ENCODE assay signal across 8 cellular contexts in genomic region chr2:113889471-113890252, GRCh38. TPM values are rescaled to one million over a fixed set of nuclear protein-coding genes. Genes with fewer than 3 reads are reported as not detected.
A peak's percentile ranks its signal among the peaks of the same experiment; 100 is the strongest.
DNase-seq lines count a peak whose midpoint lies in the region; ATAC-seq, FAIRE-seq and TF ChIP-seq lines count a peak whose summit lies in the region.

Gene ACTR3, plus strand, starts transcription at chr2:113890089. Its CDS starts 191 bp downstream, at chr2:113890280.

- H3K27me3 ChIP-seq in adrenal gland (no peaks in the 10 kb centered on the region), trophoblast cell (ENCODE audit: insufficient read depth, low read length) (no peaks in the 10 kb centered on the region), transverse colon (no peaks in the 10 kb centered on the region)

- H3K9me3 ChIP-seq in adrenal gland (replicated peaks in 1 of 3) (no peaks in the 10 kb centered on the region), trophoblast cell (ENCODE audit: insufficient read depth, low read depth, low read length) (no peaks in the 10 kb centered on the region), transverse colon (no peaks in the 10 kb centered on the region)

- TF ChIP-seq CTCF in adrenal gland (IDR thresholded peaks at IDR 0.05) (no peak), transverse colon (IDR thresholded peaks at IDR 0.05) (no peak)

- no peak within 1 kb of the TSS for H2BK12ac ChIP-seq in trophoblast cell (ENCODE audit: low read length)

- TF ChIP-seq POLR2A in GM12892 (IDR thresholded peaks at IDR 0.05; ENCODE audit: low read depth, low read length) (peak; percentile 94), adrenal gland (IDR thresholded peaks at IDR 0.05) (peak; percentile 92 to 97), transverse colon (IDR thresholded peaks at IDR 0.05) (peak; percentile 90)

- DNase-seq in GM12892 (ENCODE audit: insufficient read length) = peak; percentile 65
- peak; percentile 99 for DNase-seq in NCI-H146 (lab: John Stamatoyannopoulos, UW)
- peak; percentile 96 to 99 (median 97) for DNase-seq in T-helper 1 cell
- DNase-seq in adrenal gland = peak; percentile 98 to 99 (median 98)
- DNase-seq in cardiac septum (ENCODE audit: low spot score) = peak; percentile 99
- DNase-seq in trophoblast cell = peak; percentile 99 to 100
- peak; percentile 99 for DNase-seq in transverse colon

- FAIRE-seq in GM12892 (lab: Jason Lieb, UNC) = peak; percentile 97

- peak within 1 kb of the TSS; percentile 96 for H3K18ac ChIP-seq in trophoblast cell (ENCODE audit: low read length)

- H2AK5ac ChIP-seq in trophoblast cell (ENCODE audit: low read length) = peak within 1 kb of the TSS; percentile 92

- H3K79me2 ChIP-seq in trophoblast cell (ENCODE audit: control insufficient read depth, insufficient read depth, low read length, poor library complexity) = peaks cover 11% of the 10 kb centered on the region

- peak within 1 kb of the TSS; percentile 92 for H4K8ac ChIP-seq in trophoblast cell (ENCODE audit: low read depth, low read length)

- peak within 1 kb of the TSS; percentile 95 for H3K4ac ChIP-seq in trophoblast cell (ENCODE audit: low read depth, low read length)

- H2AFZ ChIP-seq in trophoblast cell (ENCODE audit: insufficient read depth, low read length, poor library complexity) = peak within 1 kb of the TSS; percentile 68

- H4K12ac ChIP-seq in trophoblast cell (ENCODE audit: low read depth, low read length) = peak within 1 kb of the TSS; percentile 85

- H3K4me2 ChIP-seq in trophoblast cell (ENCODE audit: low read length) = peak within 1 kb of the TSS; percentile 84

- ATAC-seq in HG02852 (IDR thresholded peaks at IDR 0.05; ENCODE audit: unreplicated experiment) = peak; percentile 50

- peak within 1 kb of the TSS; percentile 92 for H2BK5ac ChIP-seq in trophoblast cell (ENCODE audit: low read depth, low read length, poor library complexity)

- peak within 1 kb of the TSS; percentile 80 to 97 (median 94) for H3K4me3 ChIP-seq in adrenal gland
- H3K4me3 ChIP-seq in trophoblast cell (ENCODE audit: low read depth, low read length) = peak within 1 kb of the TSS; percentile 96
- H3K4me3 ChIP-seq in transverse colon = peak within 1 kb of the TSS; percentile 71 to 96 (median 90)

- H3K4me1 ChIP-seq in adrenal gland (replicated peaks in 1 of 2) (peaks cover 30 to 70% of the 10 kb centered on the region in 2 donors), trophoblast cell (ENCODE audit: control insufficient read depth in 1 of 2, insufficient read depth in 2 of 2, low read length in 2 of 2) (peaks cover 3 to 4% of the 10 kb centered on the region in 2 experiments), transverse colon (peaks cover 37 to 77% (median 51%) of the 10 kb centered on the region in 4 donors)

- H3K36me3 ChIP-seq in adrenal gland (replicated peaks in 1 of 2) (no peaks in the 10 kb centered on the region), trophoblast cell (ENCODE audit: control insufficient read depth in 1 of 2, insufficient read depth in 2 of 2, low read length in 2 of 2) (peaks cover 0 to 2% of the 10 kb centered on the region in 2 experiments), transverse colon (no peaks in the 10 kb centered on the region)

- H3K23ac ChIP-seq in trophoblast cell (ENCODE audit: low read length) = no peak within 1 kb of the TSS

- WGBS in adrenal gland, 4 donors = 0 to 1% (median 0%) methylated on average over 23 to 51 of the region's 51 CpGs
- WGBS in trophoblast cell (ENCODE audit: extremely low coverage, insufficient coverage, insufficient read length) = no CpG with 5 or more reads among the region's 51 CpGs
- WGBS in transverse colon (ENCODE audit: low coverage in 1 of 2), 2 donors = 0 to 1% methylated on average over 12 to 51 of the region's 51 CpGs

- in situ Hi-C loops in transverse colon (cut with MboI; ENCODE audit: low pct_ligation_motif_present in 1 of 4, low pct_unique_long_range_greater_than_20kb in 1 of 4, low sequenced_read_pairs in 3 of 4) = loop anchor here in 2 of 4 donors (5.0 to 10.0 kb wide), 2 partner anchors 132 to 135 kb away; partner anchors contain the start of gene SLC35F5 (in 2 of the 2)

- H3K9ac ChIP-seq in trophoblast cell (ENCODE audit: low read length) = peak within 1 kb of the TSS; percentile 96

- TF ChIP-seq EP300 in transverse colon (IDR thresholded peaks at IDR 0.05; ENCODE audit: low read depth) = no peak

- peaks cover 14% of the 10 kb centered on the region for H3K79me1 ChIP-seq in trophoblast cell (ENCODE audit: low read length)

- H4K91ac ChIP-seq in trophoblast cell (ENCODE audit: low read depth, low read length) = peak within 1 kb of the TSS; percentile 98

- peak within 1 kb of the TSS; percentile 98 for H3K14ac ChIP-seq in trophoblast cell (ENCODE audit: low read length)

- peak within 1 kb of the TSS; percentile 91 for H2BK120ac ChIP-seq in trophoblast cell (ENCODE audit: insufficient read depth, low read length, poor library complexity)

- peak within 1 kb of the TSS; percentile 80 to 99 (median 97) for H3K27ac ChIP-seq in adrenal gland
- peak within 1 kb of the TSS; percentile 98 for H3K27ac ChIP-seq in trophoblast cell (ENCODE audit: low read depth, low read length)
- H3K27ac ChIP-seq in transverse colon = peak within 1 kb of the TSS; percentile 96 to 99 (median 98)

- intact Hi-C loops in adrenal gland (cut with DNase I) (loop anchor here in 1 of 2 donors (10.0 kb wide), 1 partner anchor 135 kb away; the partner anchor contains the start of gene SLC35F5), cardiac septum (cut with DNase I) (loop anchor here (2.0 kb wide), 2 partner anchors 71 to 133 kb away; partner anchors contain the start of gene SLC35F5), transverse colon (cut with DNase I; ENCODE audit: low total_unique reads) (loop anchor here (5.0 kb wide), 1 partner anchor 132 kb away; the partner anchor contains the start of gene SLC35F5)

RNA-seq across cellular contexts. Expression of gene ACTR3, which starts in this region (rescaled TPM):
- polyA plus RNA-seq in GM12892 (2012; ENCODE audit: missing spikeins) = 339 TPM
- 100 to 1,000 TPM; 103 to 530 (median 234) TPM for total RNA-seq in adrenal gland
- 100 to 1,000 TPM in 1 of 3 donors, 10 to 100 TPM in 2; 28.1 to 227 (median 30.7) TPM for polyA plus RNA-seq in adrenal gland
- 152 TPM for total RNA-seq in cardiac septum
- 203 and 209 TPM in 2 replicates for polyA plus RNA-seq in trophoblast cell (2013)
- total RNA-seq in transverse colon = 100 to 1,000 TPM in 2 of 4 donors, 10 to 100 TPM in 2; 68.8 to 143 (median 114) TPM

Comparison
In these comparisons a context has a peak if more than half of its experiments do, and no peak if none do; other contexts are left out.
1. Peak in every context shown above with its lines: DNase-seq, ATAC-seq, H3K4me3 ChIP-seq and H3K27ac ChIP-seq.